ENCODE assay signal across 1 cellular context in genomic region chr20:40961686-40962640, GRCh38.
TF ChIP-seq lines count a peak whose summit lies in the region.

No MANE protein-coding gene starts in this region.

TF ChIP-seq in SK-N-SH treated with all-trans-retinoic acid at 6 μM for 48 hours, 23 proteins besides CTCF, POLR2A, EP300 and RAD21 (continued from another document):
- TF ChIP-seq TSHZ2 (CRISPR knock-in tag; IDR thresholded peaks at IDR 0.05), result no peak
- no peak for TF ChIP-seq TCF4 (CRISPR knock-in tag; IDR thresholded peaks at IDR 0.05; ENCODE audit: borderline replicate concordance)
- TF ChIP-seq ZFP30 (CRISPR knock-in tag; IDR thresholded peaks at IDR 0.05), result no peak
- TF ChIP-seq PPARA (CRISPR knock-in tag; IDR thresholded peaks at IDR 0.05; ENCODE audit: borderline replicate concordance), result no peak
